ENCODE assay signal across 8 cellular contexts in genomic region chr15:88664151-88664778, GRCh38. TPM values are rescaled to one million over a fixed set of nuclear protein-coding genes. Genes with fewer than 3 reads are reported as not detected.
A peak's percentile ranks its signal among the peaks of the same experiment; 100 is the strongest.
DNase-seq lines count a peak whose midpoint lies in the region; ATAC-seq, FAIRE-seq and TF ChIP-seq lines count a peak whose summit lies in the region.

No MANE protein-coding gene starts in this region.

- no peaks in the 10 kb centered on the region for H3K27me3 ChIP-seq in H1 (replicated peaks in 1 of 4; ENCODE audit: control insufficient read depth in 3 of 4, extremely low read depth in 1 of 4, insufficient read depth in 3 of 4, low read length in 3 of 4)
- H3K27me3 ChIP-seq in sigmoid colon, result no peaks in the 10 kb centered on the region

- H2BK20ac ChIP-seq in H1 (ENCODE audit: low read length), result no peak overlapping the region

- H3K56ac ChIP-seq in H1 (replicated peaks; ENCODE audit: insufficient read length, low read depth, low read length), result no peak overlapping the region

- no peak overlapping the region for H3K4ac ChIP-seq in H1 (replicated peaks; ENCODE audit: insufficient read length, low read depth, low read length)

- peaks cover 4% of the 10 kb centered on the region for H3K36me3 Mint-ChIP-seq in T-cell

- H3K27ac Mint-ChIP-seq in T-cell, result peak overlapping the region; percentile 71 to 81

- no peak for TF ChIP-seq EP300 in H1 (IDR thresholded peaks at IDR 0.05; ENCODE audit: borderline replicate concordance in 1 of 2, low read depth in 2 of 2, low read length in 2 of 2)
- no peak for TF ChIP-seq EP300 in sigmoid colon (IDR thresholded peaks at IDR 0.05)

- H4K20me1 ChIP-seq in H1 (replicated peaks in 1 of 2; ENCODE audit: control insufficient read depth in 1 of 2, insufficient read depth in 2 of 2, low read length in 2 of 2), result no peaks in the 10 kb centered on the region

- H3K4me3 Mint-ChIP-seq in T-cell, result no peak overlapping the region

- no peak overlapping the region for H2BK5ac ChIP-seq in H1 (ENCODE audit: low read depth, low read length)

- no peak for TF ChIP-seq POLR2A in H1 (IDR thresholded peaks at IDR 0.05; ENCODE audit: control extremely low read depth in 1 of 2, low read depth in 2 of 2, low read length in 2 of 2)
- TF ChIP-seq POLR2A in sigmoid colon (IDR thresholded peaks at IDR 0.05), result no peak

- no peak overlapping the region for H2BK120ac ChIP-seq in H1 (replicated peaks; ENCODE audit: low read depth, low read length)

- TF ChIP-seq RAD21 in H1 (IDR thresholded peaks at IDR 0.05 in 1 of 2, conservative IDR thresholded peaks at IDR 0.05 in 1 of 2; ENCODE audit: low read depth in 2 of 2, low read length in 2 of 2), result peak; percentile 75 to 78

- peaks cover 8 to 13% of the 10 kb centered on the region in 2 donors for H3K27me3 Mint-ChIP-seq in T-cell

- H3K9ac ChIP-seq in H1 (replicated peaks in 1 of 4; ENCODE audit: extremely low read depth in 1 of 4, low read depth in 3 of 4, low read length in 3 of 4), result no peak overlapping the region

- DNase-seq in GM20000 (ENCODE audit: low spot score) (no peak), T-cell (peak in 33 of 34 experiments; percentile 28 to 64 (median 51)), H1 (ENCODE audit: low read depth in 1 of 2, low spot score in 2 of 2) (peak in 1 of 2 experiments; percentile 47), sigmoid colon (peak; percentile 55), SIG-M5 treated with dmso at 0.1 percent for 504 hours (lab: John Stamatoyannopoulos, UW; ENCODE audit: unreplicated experiment) (no peak), T1000 (lab: John Stamatoyannopoulos, UW) (no peak)

- TF ChIP-seq CTCF in GM20000 (IDR thresholded peaks at IDR 0.05; ENCODE audit: extremely low read depth, missing control alignments) (peak; percentile 51), H1 (IDR thresholded peaks at IDR 0.05; ENCODE audit: control extremely low read depth in 1 of 3, insufficient read depth in 1 of 3, low read depth in 1 of 3, low read length in 3 of 3) (peak in 2 of 3 experiments; percentile 51; a peak in 3 of 4 replicates), sigmoid colon (IDR thresholded peaks at IDR 0.05) (peak in 1 of 4 experiments; percentile 10)

- no peak overlapping the region for H3K4me2 ChIP-seq in H1 (ENCODE audit: insufficient read depth in 1 of 2, low read depth in 2 of 2, low read length in 2 of 2)

- 77% methylated on average over 7 of the region's 7 CpGs; no CpG with 5 or more reads in 1 of the 2 experiments for WGBS in H1 (ENCODE audit: extremely low coverage in 1 of 2, insufficient coverage in 1 of 2, insufficient read length in 1 of 2, insufficient replicate concordance in 2 of 2, low coverage in 1 of 2, low lambda C conversion rate in 2 of 2, missing lambda C conversion rate in 1 of 2), 2 experiments
- WGBS in sigmoid colon, 2 donors, result 82 to 87% methylated on average over 7 of the region's 7 CpGs

- H3K23me2 ChIP-seq in H1 (ENCODE audit: low read depth, low read length), result no peaks in the 10 kb centered on the region

- no peak overlapping the region for H2BK12ac ChIP-seq in H1 (ENCODE audit: low read depth, low read length)

- H3K27ac ChIP-seq in H1 (ENCODE audit: low read depth, low read length) (no peak overlapping the region), sigmoid colon (no peak overlapping the region)

- intact Hi-C loops in sigmoid colon (cut with DNase I), result no loop called here

- no peak overlapping the region for H3K18ac ChIP-seq in H1 (ENCODE audit: extremely low read depth, low read length)

- no peak overlapping the region for H4K91ac ChIP-seq in H1 (replicated peaks; ENCODE audit: insufficient read length, low read length)

- ATAC-seq in T-cell (replicated peaks in 1 of 4), result peak; percentile 63 to 95 (median 94)
- ATAC-seq in HG02610 (IDR thresholded peaks at IDR 0.05; ENCODE audit: unreplicated experiment), result no peak
- ATAC-seq in HG03025 (IDR thresholded peaks at IDR 0.05; ENCODE audit: low FRiP score, unreplicated experiment), result no peak

- no peak overlapping the region for H2AK5ac ChIP-seq in H1 (ENCODE audit: low read depth, low read length)

- H4K5ac ChIP-seq in H1 (ENCODE audit: insufficient read length, low read depth, low read length), result no peak overlapping the region

- H3K4me1 ChIP-seq in H1 (replicated peaks in 1 of 4; ENCODE audit: control insufficient read depth in 3 of 4, insufficient read depth in 4 of 4, low read length in 3 of 4) (no peaks in the 10 kb centered on the region), sigmoid colon (peaks cover 0 to 5% (median 0%) of the 10 kb centered on the region in 4 donors)

- peak overlapping the region; percentile 66; the same call in 1 of the 2 replicates for H2BK15ac ChIP-seq in H1 (ENCODE audit: low read length)

- H3K36me3 ChIP-seq in H1 (ENCODE audit: control insufficient read depth in 2 of 4, insufficient read depth in 4 of 4, low read length in 3 of 4) (no peaks in the 10 kb centered on the region), sigmoid colon (no peaks in the 10 kb centered on the region)

- no peak overlapping the region for H3K14ac ChIP-seq in H1 (ENCODE audit: insufficient read length)

- no peak overlapping the region for H2AFZ ChIP-seq in H1 (ENCODE audit: low read length)

- H3K23ac ChIP-seq in H1 (ENCODE audit: insufficient read length), result no peak overlapping the region

- no peaks in the 10 kb centered on the region for H3K9me3 Mint-ChIP-seq in T-cell

- H3K4me1 Mint-ChIP-seq in T-cell, result peaks cover 32 to 40% (median 36%) of the 10 kb centered on the region in 3 donors

- peak overlapping the region; percentile 54 for H4K8ac ChIP-seq in H1 (ENCODE audit: extremely low read depth, insufficient read depth, low read length)

- H3K4me3 ChIP-seq in H1 (ENCODE audit: extremely low read depth in 1 of 4, insufficient read depth in 2 of 4, low read depth in 3 of 4, low read length in 4 of 4) (no peak overlapping the region), sigmoid colon (no peak overlapping the region)

- H3K9me3 ChIP-seq in H1 (ENCODE audit: insufficient read depth in 2 of 2, low read depth in 1 of 2, low read length in 1 of 2) (no peaks in the 10 kb centered on the region), sigmoid colon (no peaks in the 10 kb centered on the region)

- FAIRE-seq in H1 (lab: Jason Lieb, UNC), result peak; percentile 45

- no peaks in the 10 kb centered on the region for H3K79me1 ChIP-seq in H1 (ENCODE audit: low read depth, low read length)

- CTCF ChIA-PET in T-cell (lab: Charles Lee), result interaction anchor here (0.6 to 2.6 kb wide), 9 partner anchors 12 to 65 kb away, joined by 3 to 24 read pairs (median 6); partner anchors contain the start of genes AEN (in 1 of the 2) and ISG20 (in 1 of the 2)
- CTCF ChIA-PET in H1 (lab: Charles Lee; ENCODE audit: partially characterized antibody), result interaction anchor here (0.6 to 3.6 kb wide), 28 partner anchors 10 to 514 kb away, joined by 3 to 28 read pairs (median 5); no protein-coding TSS in a partner anchor

- no peaks in the 10 kb centered on the region for H3K79me2 ChIP-seq in H1 (ENCODE audit: control insufficient read depth in 1 of 2, insufficient read depth in 2 of 2, low read length in 2 of 2)

- POLR2A ChIA-PET in T-cell (lab: Charles Lee) (interaction anchor here in 1 of 2 donors (1.8 kb wide), 1 partner anchor 26 kb away, joined by 7 read pairs; the partner anchor contains the start of gene ISG20), H1 (lab: Charles Lee; ENCODE audit: partially characterized antibody) (interaction anchor here (1.2 to 1.4 kb wide), 3 partner anchors 8 to 169 kb away, joined by 3 to 4 read pairs (median 3); no protein-coding TSS in a partner anchor)

TF ChIP-seq in H1, 55 proteins besides CTCF, POLR2A, EP300 and RAD21 (continues in another document):
- TF ChIP-seq USF2 (IDR thresholded peaks at IDR 0.05; ENCODE audit: low read length), result no peak
- TF ChIP-seq POLR2AphosphoS5 (IDR thresholded peaks at IDR 0.05; ENCODE audit: low read depth, low read length), result no peak
- TF ChIP-seq EGR1 (IDR thresholded peaks at IDR 0.05; ENCODE audit: borderline replicate concordance, low read depth, low read length), result no peak
- TF ChIP-seq RBBP5 (IDR thresholded peaks at IDR 0.05; ENCODE audit: borderline replicate concordance, low read depth, low read length), result no peak
- no peak for TF ChIP-seq CHD2 (IDR thresholded peaks at IDR 0.05; ENCODE audit: low read length)
- TF ChIP-seq POU5F1 (IDR thresholded peaks at IDR 0.05; ENCODE audit: low read depth, low read length), result no peak

RNA-seq across cellular contexts. Expression of gene ISG20, which starts 25.4 kb away (rescaled TPM):
- total RNA-seq in T-cell, result 100 to 1,000 TPM; 141 to 206 (median 153) TPM
- total RNA-seq in H1 (2021; fragmentation: NEBNext Ultra II Directional; extraction: Animal tissue kit (Norgen Biotek cat#: 25700)), result 2.9 and 4.0 TPM in 2 replicates
- 5.0 and 5.2 TPM in 2 replicates for polyA plus RNA-seq in H1 (2011; rRNA removed)
- 5.5 TPM for polyA plus RNA-seq in H1 (2011; cell fraction: cytosol; rRNA removed)
- polyA plus RNA-seq in H1 (2011; cell fraction: nucleus; rRNA removed), result 6.6 TPM
- polyA plus RNA-seq in H1 (2012, experiment 1 of 2), result 2.5 to 5.7 TPM (median 4.1 TPM) in 4 replicates
- polyA plus RNA-seq in H1 (2012, experiment 2 of 2), result 3.0 TPM
- 3.1 TPM for polyA plus RNA-seq in H1 (2013, experiment 1 of 2)
- 2.1 TPM for polyA plus RNA-seq in H1 (2013, experiment 2 of 2)
- 1.8 and 2.0 TPM in 2 replicates for polyA minus RNA-seq in H1 (2011; rRNA and poly(A)+ RNA removed)
- 0.81 TPM for polyA minus RNA-seq in H1 (2011; cell fraction: cytosol; rRNA and poly(A)+ RNA removed)
- 3.0 TPM for polyA minus RNA-seq in H1 (2011; cell fraction: nucleus; rRNA and poly(A)+ RNA removed)
- 10 to 100 TPM in 1 of 4 donors, 1 to 10 TPM in 3; 1.9 to 20.1 (median 6.4) TPM for total RNA-seq in sigmoid colon
- 100 to 1,000 TPM in 2 of 3 donors, 10 to 100 TPM in 1; 70.9 to 177 (median 153) TPM for polyA plus RNA-seq in sigmoid colon

RNA-seq across cellular contexts. Expression of gene AEN, which starts 43.1 kb away (rescaled TPM):
- 10 to 100 TPM; 31.1 to 69.2 (median 51.5) TPM for total RNA-seq in T-cell
- 122 and 125 TPM in 2 replicates for total RNA-seq in H1 (2021; fragmentation: NEBNext Ultra II Directional; extraction: Animal tissue kit (Norgen Biotek cat#: 25700))
- polyA plus RNA-seq in H1 (2011; rRNA removed), result 112 and 167 TPM in 2 replicates
- polyA plus RNA-seq in H1 (2011; cell fraction: cytosol; rRNA removed), result 150 TPM
- 209 TPM for polyA plus RNA-seq in H1 (2011; cell fraction: nucleus; rRNA removed)
- polyA plus RNA-seq in H1 (2012, experiment 1 of 2), result 89.9 to 128 TPM (median 107 TPM) in 4 replicates
- 126 TPM for polyA plus RNA-seq in H1 (2012, experiment 2 of 2)
- 61.5 TPM for polyA plus RNA-seq in H1 (2013, experiment 1 of 2)
- polyA plus RNA-seq in H1 (2013, experiment 2 of 2), result 61.2 TPM
- 157 and 180 TPM in 2 replicates for polyA minus RNA-seq in H1 (2011; rRNA and poly(A)+ RNA removed)
- 130 TPM for polyA minus RNA-seq in H1 (2011; cell fraction: cytosol; rRNA and poly(A)+ RNA removed)
- 229 TPM for polyA minus RNA-seq in H1 (2011; cell fraction: nucleus; rRNA and poly(A)+ RNA removed)
- 10 to 100 TPM in 2 of 4 donors, 1 to 10 TPM in 2; 5.8 to 18.3 (median 9.4) TPM for total RNA-seq in sigmoid colon
- polyA plus RNA-seq in sigmoid colon, result 10 to 100 TPM in 1 of 3 donors, 1 to 10 TPM in 2; 4.2 to 19.7 (median 8.8) TPM

Comparison
In these comparisons a context has a peak if more than half of its experiments do, and no peak if none do; other contexts are left out.
1. DNase-seq: peak in T-cell (33 of 34) and sigmoid colon (single experiment); none in GM20000 (single experiment), SIG-M5 treated with dmso at 0.1 percent for 504 hours (single experiment) and T1000 (single experiment).
2. ATAC-seq: peak in T-cell (4 of 4); none in HG02610 (single experiment) and HG03025 (single experiment).
3. RNA of gene ISG20, which starts 25.4 kb away (total RNA-seq): 141 to 206 TPM in T-cell; 1.9 to 20.1 TPM in sigmoid colon and 2.9 to 4.0 TPM in H1; every median in the first group is over 4 times any median in the second.